17 cellular contexts compared by ENCODE assay signal in the genomic region with DNA sequence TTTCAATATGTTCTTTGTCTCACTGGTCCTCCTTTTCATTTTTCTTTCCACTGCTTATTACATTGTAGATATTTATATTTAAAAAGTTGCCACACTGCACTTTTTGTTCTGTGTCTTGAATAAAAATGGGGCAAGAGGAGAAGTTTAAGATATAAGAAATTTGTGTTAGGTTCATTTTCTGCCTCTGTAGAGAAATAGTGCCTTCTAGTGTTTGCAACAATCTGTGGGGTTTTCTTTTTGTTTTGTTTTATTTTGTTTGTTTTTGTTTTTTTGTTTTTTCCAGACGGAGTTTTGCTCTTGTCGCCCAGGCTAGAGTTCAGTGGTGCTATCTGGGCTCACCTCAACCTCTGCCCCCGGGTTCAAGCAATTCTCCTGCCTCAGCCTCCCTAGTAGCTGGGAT. TPM values are rescaled to one million over a fixed set of nuclear protein-coding genes. Genes with fewer than 3 reads are reported as not detected.
DNase-seq lines count a peak whose midpoint lies in the region; ATAC-seq, FAIRE-seq and TF ChIP-seq lines count a peak whose summit lies in the region.
"Had no signal": no experiment of that assay in that cellular context is flagged by ENCODE, and none has a peak within 500 bp of the region (broad histone marks: within the 10 kb centered on the region; RNA-seq: fewer than 3 reads in every experiment).

No MANE protein-coding gene starts in this region.

- H3F3A ChIP-seq in Loucy (ENCODE audit: low read depth): no peaks in the 10 kb centered on the region

- H3K79me2 ChIP-seq in Loucy (ENCODE audit: insufficient read depth, low read length): no peaks in the 10 kb centered on the region

- peaks cover 20% of the 10 kb centered on the region for H3K4me1 Mint-ChIP-seq in activated CD8-positive, alpha-beta memory T cell treated with anti-CD3 and anti-CD28 coated beads, Interleukin-2, amount 10 ng/mL, durations not matched to agents 7 days and 5 days

- H3K9me3 ChIP-seq in Loucy (ENCODE audit: insufficient read depth, low read depth, low read length): no peaks in the 10 kb centered on the region
- H3K9me3 ChIP-seq in right lobe of liver: no peaks in the 10 kb centered on the region

- no peaks in the 10 kb centered on the region for H3K27me3 ChIP-seq in Loucy (ENCODE audit: insufficient read depth, low read length, poor library complexity, severe bottlenecking)
- H3K27me3 ChIP-seq in bronchial epithelial cell (ENCODE audit: control insufficient read depth, insufficient read depth, low read length): no peaks in the 10 kb centered on the region
- no peaks in the 10 kb centered on the region for H3K27me3 ChIP-seq in right lobe of liver

- H3K4me3 ChIP-seq in Loucy (ENCODE audit: low read length, poor library complexity, severe bottlenecking) (no peak overlapping the region), bronchial epithelial cell (ENCODE audit: low read depth, low read length) (no peak overlapping the region), right lobe of liver (no peak overlapping the region)

- no peak overlapping the region for H3K4me3 Mint-ChIP-seq in activated CD8-positive, alpha-beta memory T cell treated with anti-CD3 and anti-CD28 coated beads, Interleukin-2, amount 10 ng/mL, durations not matched to agents 7 days and 5 days
- H3K4me3 Mint-ChIP-seq: activated CD4-positive, alpha-beta T cell treated with anti-CD3 and anti-CD28 coated beads, Interleukin-2, amount 10 ng/mL, durations not matched to agents 24 days and 14 days had no signal

- WGBS in right lobe of liver (ENCODE audit: insufficient coverage, low coverage, low lambda C conversion rate, missing lambda C conversion rate): 48% methylated on average over 3 of the region's 3 CpGs

- no peak overlapping the region for H3K27ac Mint-ChIP-seq in activated CD8-positive, alpha-beta memory T cell treated with anti-CD3 and anti-CD28 coated beads, Interleukin-2, amount 10 ng/mL, durations not matched to agents 7 days and 5 days
- H3K27ac Mint-ChIP-seq: activated CD4-positive, alpha-beta T cell treated with anti-CD3 and anti-CD28 coated beads, Interleukin-2, amount 10 ng/mL, durations not matched to agents 24 days and 14 days had no signal

- TF ChIP-seq CTCF in Loucy (conservative IDR thresholded peaks at IDR 0.05; ENCODE audit: low read length): peak; percentile 37
- TF ChIP-seq CTCF in bronchial epithelial cell (IDR thresholded peaks at IDR 0.05; ENCODE audit: insufficient read depth, low read length, severe bottlenecking): peak; percentile 21
- TF ChIP-seq CTCF in right lobe of liver (IDR thresholded peaks at IDR 0.05): peak in 3 of 4 donors; percentile 44 to 62 (median 58)

- H3K9ac ChIP-seq in Loucy (ENCODE audit: low read depth, low read length, poor library complexity, severe bottlenecking): no peak overlapping the region

- H3K4me2 ChIP-seq in Loucy (ENCODE audit: low read depth, low read length, poor library complexity, severe bottlenecking): no peak overlapping the region

- FAIRE-seq in bronchial epithelial cell (lab: Jason Lieb, UNC): no peak

- H3K27me3 Mint-ChIP-seq in activated CD8-positive, alpha-beta memory T cell treated with anti-CD3 and anti-CD28 coated beads, Interleukin-2, amount 10 ng/mL, durations not matched to agents 7 days and 5 days: peaks cover under 1% of the 10 kb centered on the region
- H3K27me3 Mint-ChIP-seq: activated CD4-positive, alpha-beta T cell treated with anti-CD3 and anti-CD28 coated beads, Interleukin-2, amount 10 ng/mL, durations not matched to agents 24 days and 14 days had no signal

- ATAC-seq in right lobe of liver (peak in 3 of 4 donors; percentile 3 to 17 (median 13)), GM21528 (IDR thresholded peaks at IDR 0.05; ENCODE audit: low FRiP score, unreplicated experiment) (no peak)
- no peak for ATAC-seq in activated CD8-positive, alpha-beta memory T cell treated with anti-CD3 and anti-CD28 coated beads, Interleukin-2, amount 10 ng/mL, durations not matched to agents 7 days and 5 days

- no peaks in the 10 kb centered on the region for H4K20me1 ChIP-seq in Loucy (ENCODE audit: insufficient read depth, low read length, poor library complexity, severe bottlenecking)

- H3K9me3 Mint-ChIP-seq in activated CD8-positive, alpha-beta memory T cell treated with anti-CD3 and anti-CD28 coated beads, Interleukin-2, amount 10 ng/mL, durations not matched to agents 7 days and 5 days (ENCODE audit: low read depth): no peaks in the 10 kb centered on the region
- H3K9me3 Mint-ChIP-seq: activated CD4-positive, alpha-beta T cell treated with anti-CD3 and anti-CD28 coated beads, Interleukin-2, amount 10 ng/mL, durations not matched to agents 24 days and 14 days had no signal

- no peaks in the 10 kb centered on the region for H3K36me3 Mint-ChIP-seq in activated CD8-positive, alpha-beta memory T cell treated with anti-CD3 and anti-CD28 coated beads, Interleukin-2, amount 10 ng/mL, durations not matched to agents 7 days and 5 days

- intact Hi-C loops in right lobe of liver (cut with DNase I): no loop called here

- CTCF ChIA-PET in activated CD8-positive, alpha-beta memory T cell treated with anti-CD3 and anti-CD28 coated beads, Interleukin-2, amount 10 ng/mL, durations not matched to agents 7 days and 5 days (lab: Charles Lee): interaction anchor here (0.7 to 1.5 kb wide), 2 partner anchors 10 to 190 kb away, joined by 3 read pairs; no protein-coding TSS in a partner anchor

- no peak for TF ChIP-seq POLR2A in right lobe of liver (IDR thresholded peaks at IDR 0.05)

- H3K36me3 ChIP-seq in Loucy (ENCODE audit: insufficient read depth, low read length): no peaks in the 10 kb centered on the region
- H3K36me3 ChIP-seq in bronchial epithelial cell (ENCODE audit: control insufficient read depth, insufficient read depth, low read length): no peaks in the 10 kb centered on the region
- H3K36me3 ChIP-seq in right lobe of liver: no peaks in the 10 kb centered on the region

- no peaks in the 10 kb centered on the region for H3K9me2 ChIP-seq in Loucy (replicated peaks; ENCODE audit: low read depth, low read length)

- H3K4me1 ChIP-seq in Loucy (ENCODE audit: insufficient read depth, low read length, poor library complexity, severe bottlenecking) (no peaks in the 10 kb centered on the region), right lobe of liver (peaks cover 0 to 41% (median 12%) of the 10 kb centered on the region in 4 donors)

- peak overlapping the region in 1 of 3 donors; percentile 45 for H3K27ac ChIP-seq in right lobe of liver
- H3K27ac ChIP-seq: C4-2B, epithelial cell of prostate had no signal

- DNase-seq in CD1c-positive myeloid dendritic cell (ENCODE audit: extremely low spot score) (peak; percentile 15), bronchial epithelial cell (ENCODE audit: low read depth) (no peak), right lobe of liver (no peak), OCI-M2 (lab: John Stamatoyannopoulos, UW; ENCODE audit: unreplicated experiment) (no peak)
- no peak for DNase-seq in effector CD4-positive, alpha-beta T cell
- no peak for DNase-seq in activated CD8-positive, alpha-beta memory T cell treated with anti-CD3 and anti-CD28 coated beads, Interleukin-2, amount 10 ng/mL, durations not matched to agents 7 days and 5 days
- DNase-seq: activated CD4-positive, alpha-beta T cell treated with anti-CD3 and anti-CD28 coated beads, Interleukin-2, amount 10 ng/mL, durations not matched to agents 24 days and 14 days; Kasumi-1; midbrain; NCI-H2029 treated with DMSO at 0.1 percent for 48 hours; NK-92 treated with Interleukin-12 subunit alpha and Interleukin-12 subunit beta, amount 100 ng/mL, for 24 hours; stimulated activated CD4-positive, alpha-beta T cell treated with anti-CD3 and anti-CD28 coated beads, Interleukin-4, amount 100 ng/mL, for 1 hour; stimulated activated naive CD4-positive, alpha-beta T cell treated with Interleukin-2 at 50 U/mL for 16 hours had no signal

- H2AFZ ChIP-seq in Loucy (ENCODE audit: low read length): no peak overlapping the region

RNA-seq across cellular contexts. Expression of a gene that starts 20.1 kb away (rescaled TPM):
- 21.1 and 26.1 TPM in 2 replicates for total RNA-seq in bronchial epithelial cell
- 100 to 1,000 TPM in 3 of 6 experiments, 10 to 100 TPM in 3; 54.0 to 224 (median 124) TPM for total RNA-seq in right lobe of liver
- total RNA-seq in activated CD8-positive, alpha-beta memory T cell treated with anti-CD3 and anti-CD28 coated beads, Interleukin-2, amount 10 ng/mL, durations not matched to agents 7 days and 5 days: 1 to 10 TPM; 1.8 to 3.3 TPM

RNA-seq across cellular contexts. Expression of a gene that starts 39.2 kb away (rescaled TPM):
- total RNA-seq in bronchial epithelial cell: 19.0 and 27.3 TPM in 2 replicates
- total RNA-seq in right lobe of liver: 10 to 100 TPM; 20.5 to 54.8 (median 44.0) TPM
- total RNA-seq in activated CD8-positive, alpha-beta memory T cell treated with anti-CD3 and anti-CD28 coated beads, Interleukin-2, amount 10 ng/mL, durations not matched to agents 7 days and 5 days: 10 to 100 TPM; 75.4 to 90.4 TPM

Comparison
In these comparisons a context has a peak if more than half of its experiments do, and no peak if none do; other contexts are left out.
1. ATAC-seq: peak in right lobe of liver (3 of 4); none in GM21528 (single experiment) and activated CD8-positive, alpha-beta memory T cell treated with anti-CD3 and anti-CD28 coated beads, Interleukin-2, amount 10 ng/mL, durations not matched to agents 7 days and 5 days (single experiment).
2. Peak in every context shown above with its lines, with median percentiles within 50 percentile points of each other: CTCF ChIP-seq.